In the genomic region with DNA sequence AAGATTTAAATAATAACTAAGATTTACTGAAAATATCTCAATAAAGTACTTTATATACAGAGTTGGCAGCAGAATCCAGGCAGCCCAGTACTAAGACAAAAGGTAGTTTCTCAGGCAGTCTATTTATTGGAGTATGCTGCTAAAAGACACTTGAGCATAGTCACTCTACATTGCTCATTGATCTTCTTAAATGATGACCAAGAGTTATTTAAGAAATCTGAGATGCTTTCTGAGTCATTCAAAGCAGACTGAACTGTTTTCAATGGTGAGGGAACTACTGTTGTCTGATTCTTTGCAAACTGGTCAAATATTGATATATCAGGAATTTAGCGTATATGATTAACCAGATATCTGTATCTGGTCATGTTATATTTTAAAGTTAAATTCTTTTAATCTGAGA, we compare ENCODE assay signal across 1 cellular context.
TF ChIP-seq lines count a peak whose summit lies in the region.

No MANE protein-coding gene starts in this region.

TF ChIP-seq in SK-N-SH treated with all-trans-retinoic acid at 6 μM for 48 hours, 23 proteins besides CTCF, POLR2A, EP300 and RAD21 (continued from another document):
- no peak for TF ChIP-seq TOX (CRISPR knock-in tag; IDR thresholded peaks at IDR 0.05; ENCODE audit: borderline replicate concordance)
- TF ChIP-seq OSR1 (CRISPR knock-in tag; IDR thresholded peaks at IDR 0.05): no peak
- TF ChIP-seq PPARA (CRISPR knock-in tag; IDR thresholded peaks at IDR 0.05; ENCODE audit: borderline replicate concordance): no peak
- no peak for TF ChIP-seq ZNF8 (CRISPR knock-in tag; IDR thresholded peaks at IDR 0.05)
- no peak for TF ChIP-seq CSRNP3 (CRISPR knock-in tag; IDR thresholded peaks at IDR 0.05)
- TF ChIP-seq, protein P1, sequence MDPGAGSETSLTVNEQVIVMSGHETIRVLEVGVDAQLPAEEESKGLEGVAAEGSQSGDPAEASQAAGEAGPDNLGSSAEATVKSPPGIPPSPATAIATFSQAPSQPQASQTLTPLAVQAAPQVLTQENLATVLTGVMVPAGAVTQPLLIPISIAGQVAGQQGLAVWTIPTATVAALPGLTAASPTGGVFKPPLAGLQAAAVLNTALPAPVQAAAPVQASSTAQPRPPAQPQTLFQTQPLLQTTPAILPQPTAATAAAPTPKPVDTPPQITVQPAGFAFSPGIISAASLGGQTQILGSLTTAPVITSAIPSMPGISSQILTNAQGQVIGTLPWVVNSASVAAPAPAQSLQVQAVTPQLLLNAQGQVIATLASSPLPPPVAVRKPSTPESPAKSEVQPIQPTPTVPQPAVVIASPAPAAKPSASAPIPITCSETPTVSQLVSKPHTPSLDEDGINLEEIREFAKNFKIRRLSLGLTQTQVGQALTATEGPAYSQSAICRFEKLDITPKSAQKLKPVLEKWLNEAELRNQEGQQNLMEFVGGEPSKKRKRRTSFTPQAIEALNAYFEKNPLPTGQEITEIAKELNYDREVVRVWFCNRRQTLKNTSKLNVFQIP (CRISPR knock-in tag; IDR thresholded peaks at IDR 0.05; ENCODE audit: borderline replicate concordance, low read depth): no peak
- no peak for TF ChIP-seq PATZ1 (CRISPR knock-in tag; IDR thresholded peaks at IDR 0.05; ENCODE audit: borderline replicate concordance)
- no peak for TF ChIP-seq ISL1 (CRISPR knock-in tag; IDR thresholded peaks at IDR 0.05)
- no peak for TF ChIP-seq GLIS3 (CRISPR knock-in tag; IDR thresholded peaks at IDR 0.05)
- TF ChIP-seq ZNF70 (CRISPR knock-in tag; IDR thresholded peaks at IDR 0.05): no peak
